In genomic region chr2:156826342-156826933, GRCh38 we compare ENCODE assay signal across 14 cellular contexts.
A peak's percentile ranks its signal among the peaks of the same experiment; 100 is the strongest.
DNase-seq lines count a peak whose midpoint lies in the region; ATAC-seq and TF ChIP-seq lines count a peak whose summit lies in the region.
"Had no signal": no experiment of that assay in that cellular context is flagged by ENCODE, and none has a peak within 500 bp of the region (broad histone marks: within the 10 kb centered on the region; RNA-seq: fewer than 3 reads in every experiment).

No MANE protein-coding gene starts in this region.

- peak overlapping the region; percentile 36 for H2AFZ ChIP-seq in GM23248

- H3K4me2 ChIP-seq in GM23248 (ENCODE audit: unreplicated experiment): peak overlapping the region; percentile 45

- WGBS in GM23248 (ENCODE audit: low coverage in 1 of 2, low lambda C conversion rate in 2 of 2, missing lambda C conversion rate in 2 of 2), 2 experiments: 22 to 33% methylated on average over 2 of the region's 2 CpGs
- 54 to 66% (median 60%) methylated on average over 2 of the region's 2 CpGs for WGBS in adrenal gland, 4 donors

- TF ChIP-seq CTCF in adrenal gland (IDR thresholded peaks at IDR 0.05): no peak
- no peak for TF ChIP-seq CTCF in fibroblast of pulmonary artery (IDR thresholded peaks at IDR 0.05; ENCODE audit: low read length, missing control alignments)

- H3K36me3 ChIP-seq in GM23248 (ENCODE audit: low read depth): no peaks in the 10 kb centered on the region
- H3K36me3 ChIP-seq in adrenal gland (replicated peaks in 1 of 2): no peaks in the 10 kb centered on the region
- H3K36me3 ChIP-seq: heart left ventricle, right atrium auricular region had no signal

- peaks cover 11% of the 10 kb centered on the region for H3K4me1 ChIP-seq in GM23248 (ENCODE audit: insufficient read depth)
- peaks cover 0 to 5% of the 10 kb centered on the region in 2 donors for H3K4me1 ChIP-seq in adrenal gland (replicated peaks in 1 of 2)
- H3K4me1 ChIP-seq: right atrium auricular region had no signal

- no peaks in the 10 kb centered on the region; the same call in 1 of the 2 replicates for H3K9me2 ChIP-seq in GM23248 (ENCODE audit: insufficient read depth)

- no peaks in the 10 kb centered on the region for H3K9me3 ChIP-seq in GM23248 (ENCODE audit: low read depth)
- no peaks in the 10 kb centered on the region for H3K9me3 ChIP-seq in adrenal gland (replicated peaks in 1 of 3)
- H3K9me3 ChIP-seq: right atrium auricular region had no signal

- intact Hi-C loops in adrenal gland (cut with DNase I) (no loop called here), sciatic nerve (cut with DNase I) (no loop called here)

- no peaks in the 10 kb centered on the region for H3K27me3 ChIP-seq in GM23248 (replicated peaks; ENCODE audit: insufficient read depth)
- H3K27me3 ChIP-seq in adrenal gland: no peaks in the 10 kb centered on the region
- H3K27me3 ChIP-seq: heart left ventricle, right atrium auricular region had no signal

- H3K27ac ChIP-seq in GM23248: 0 out of 2 replicates have a peak overlapping the region, but pooled peaks have one; percentile 3
- H3K27ac ChIP-seq in adrenal gland: no peak overlapping the region
- H3K27ac ChIP-seq: right atrium auricular region had no signal

- peaks cover 5% of the 10 kb centered on the region; the same call in 1 of the 2 replicates for H3F3A ChIP-seq in GM23248 (ENCODE audit: insufficient read depth)

- in situ Hi-C loops in GM23248 (cut with MboI): no loop called here

- H4K20me1 ChIP-seq in GM23248 (ENCODE audit: insufficient read depth): no peaks in the 10 kb centered on the region

- no peaks in the 10 kb centered on the region for H3K79me2 ChIP-seq in GM23248 (ENCODE audit: insufficient read depth)

- ATAC-seq in sciatic nerve: peak; percentile 84
- no peak for ATAC-seq in HG02571 (IDR thresholded peaks at IDR 0.05; ENCODE audit: unreplicated experiment)
- ATAC-seq: left cardiac atrium; naive thymus-derived CD4-positive, alpha-beta T cell had no signal

- DNase-seq in GM23248 (peak; percentile 57), adrenal gland (peak in 5 of 7 donors; percentile 2 to 57 (median 26)), fibroblast of pulmonary artery (ENCODE audit: low read depth) (peak; percentile 90), sciatic nerve (ENCODE audit: low spot score) (no peak), DMS153 treated with DMSO at 0.1 percent for 48 hours (lab: John Stamatoyannopoulos, UW; ENCODE audit: unreplicated experiment) (no peak)
- DNase-seq in activated CD4-positive, alpha-beta T cell treated with anti-CD3 and anti-CD28 coated beads, Interleukin-2, amount 50 U/mL, for 48 hours: no peak
- no peak for DNase-seq in effector CD4-positive, alpha-beta T cell
- DNase-seq: activated CD4-positive, CD25-positive, alpha-beta regulatory T cell; CD8-positive, alpha-beta memory T cell; heart left ventricle; left cardiac atrium; naive thymus-derived CD4-positive, alpha-beta T cell had no signal

- no peak overlapping the region for H3K9ac ChIP-seq in GM23248

- TF ChIP-seq POLR2A in adrenal gland (IDR thresholded peaks at IDR 0.05): no peak

- H3K4me3 ChIP-seq in GM23248 (peak overlapping the region; percentile 19; the same call in 1 of the 2 replicates), adrenal gland (no peak overlapping the region), fibroblast of pulmonary artery (replicated peaks; ENCODE audit: low read depth, low read length) (no peak overlapping the region)
- H3K4me3 ChIP-seq: heart left ventricle, right atrium auricular region had no signal

Comparison
In these comparisons a context has a peak if more than half of its experiments do, and no peak if none do; other contexts are left out.
1. DNase-seq: peak in GM23248 (single experiment), adrenal gland (5 of 7) and fibroblast of pulmonary artery (single experiment); none in sciatic nerve (single experiment), activated CD4-positive, alpha-beta T cell treated with anti-CD3 and anti-CD28 coated beads, Interleukin-2, amount 50 U/mL, for 48 hours (0 of 2), DMS153 treated with DMSO at 0.1 percent for 48 hours (single experiment) and effector CD4-positive, alpha-beta T cell (single experiment).